14 cellular contexts compared by ENCODE assay signal in genomic region chr13:54357284-54357933, GRCh38.
"Had no signal": no experiment of that assay in that cellular context is flagged by ENCODE, and none has a peak within 500 bp of the region (broad histone marks: within the 10 kb centered on the region; RNA-seq: fewer than 3 reads in every experiment).

No MANE protein-coding gene starts in this region.

- H3K4me3 ChIP-seq: adrenal gland, testis, upper lobe of right lung had no signal

- H3K4me1 ChIP-seq: adrenal gland, testis, upper lobe of right lung had no signal

- DNase-seq: activated CD4-positive, alpha-beta T cell treated with anti-CD3 and anti-CD28 coated beads for 36 hours; activated naive CD4-positive, alpha-beta T cell treated with Interleukin-2 at 50 U/mL for 16 hours; adrenal gland; brain microvascular endothelial cell; cerebellar nuclear complex; dermis blood vessel endothelial cell; erythroblast; hypothalamus; retina; stimulated activated CD4-positive, alpha-beta T cell treated with anti-CD3 and anti-CD28 coated beads, Interleukin-4, amount 100 ng/mL, for 4 hours; stimulated activated naive CD8-positive, alpha-beta T cell treated with anti-CD3 and anti-CD28 coated beads, Interleukin-15, amount 100 ng/mL, for 72 hours; T1000; testis; upper lobe of right lung had no signal

- ATAC-seq: activated CD4-positive, alpha-beta T cell treated with anti-CD3 and anti-CD28 coated beads for 36 hours; stimulated activated naive CD8-positive, alpha-beta T cell treated with anti-CD3 and anti-CD28 coated beads, Interleukin-15, amount 100 ng/mL, for 72 hours; upper lobe of right lung had no signal

- H3K9me3 ChIP-seq: adrenal gland, testis, upper lobe of right lung had no signal

- H3K27ac ChIP-seq: adrenal gland, brain microvascular endothelial cell, testis, upper lobe of right lung had no signal

- H3K27me3 ChIP-seq: adrenal gland, brain microvascular endothelial cell, testis, upper lobe of right lung had no signal

- H3K36me3 ChIP-seq: adrenal gland, brain microvascular endothelial cell, upper lobe of right lung had no signal
